20 cellular contexts compared by ENCODE assay signal in genomic region chr12:43540474-43540873, GRCh38. TPM values are rescaled to one million over a fixed set of nuclear protein-coding genes. Genes with fewer than 3 reads are reported as not detected.
"Had no signal": no experiment of that assay in that cellular context is flagged by ENCODE, and none has a peak within 500 bp of the region (broad histone marks: within the 10 kb centered on the region; RNA-seq: fewer than 3 reads in every experiment).

No MANE protein-coding gene starts in this region.

- H3K27me3 Mint-ChIP-seq: central memory CD8-positive, alpha-beta T cell; stimulated activated memory B cell treated with anti-CD40 and anti-IgM and Interleukin-4, amounts not matched to agents 10 μg/mL and 1 μg/mL and 100 μg/mL, for 72 hours had no signal

- DNase-seq: activated effector memory CD4-positive, alpha-beta T cell treated with Interleukin-2 at 50 U/mL for 16 hours; amniotic stem cell; body of pancreas; cortex of kidney; effector memory CD4-positive, alpha-beta T cell; left cardiac atrium; lower lobe of right lung; midbrain; natural killer cell; occipital lobe; right lobe of liver; spleen; stimulated activated CD4-positive, alpha-beta T cell treated with anti-CD3 and anti-CD28 coated beads, Interleukin-1b, Interleukin-23, amount 100 ng/mL, for 48 hours; transverse colon had no signal

- H3K9me3 ChIP-seq: lower lobe of right lung, prostate gland, right lobe of liver, transverse colon had no signal

- H3K4me3 ChIP-seq: body of pancreas, lower lobe of right lung, prostate gland, right lobe of liver, spleen, transverse colon had no signal

- H3K36me3 Mint-ChIP-seq: activated naive CD4-positive, alpha-beta T cell treated with anti-CD3 and anti-CD28 coated beads, Interleukin-2, amount 50 U/mL, for 24 hours; natural killer cell; stimulated activated memory B cell treated with anti-CD40 and anti-IgM and Interleukin-4, amounts not matched to agents 10 μg/mL and 1 μg/mL and 100 μg/mL, for 72 hours had no signal

- H3K36me3 ChIP-seq: lower lobe of right lung, prostate gland, right lobe of liver, spleen, transverse colon had no signal

- H3K4me1 ChIP-seq: body of pancreas, lower lobe of right lung, prostate gland, right lobe of liver, spleen, transverse colon had no signal

- H3K4me1 Mint-ChIP-seq: activated naive CD4-positive, alpha-beta T cell treated with anti-CD3 and anti-CD28 coated beads, Interleukin-2, amount 50 U/mL, for 24 hours; central memory CD8-positive, alpha-beta T cell; natural killer cell; stimulated activated memory B cell treated with anti-CD40 and anti-IgM and Interleukin-4, amounts not matched to agents 10 μg/mL and 1 μg/mL and 100 μg/mL, for 72 hours had no signal

- H3K4me3 Mint-ChIP-seq: activated naive CD4-positive, alpha-beta T cell treated with anti-CD3 and anti-CD28 coated beads, Interleukin-2, amount 50 U/mL, for 24 hours; central memory CD8-positive, alpha-beta T cell; natural killer cell; stimulated activated memory B cell treated with anti-CD40 and anti-IgM and Interleukin-4, amounts not matched to agents 10 μg/mL and 1 μg/mL and 100 μg/mL, for 72 hours had no signal

- H3K27ac Mint-ChIP-seq: activated naive CD4-positive, alpha-beta T cell treated with anti-CD3 and anti-CD28 coated beads, Interleukin-2, amount 50 U/mL, for 24 hours; natural killer cell; stimulated activated memory B cell treated with anti-CD40 and anti-IgM and Interleukin-4, amounts not matched to agents 10 μg/mL and 1 μg/mL and 100 μg/mL, for 72 hours had no signal

- H3K27me3 ChIP-seq: body of pancreas, right lobe of liver, spleen, transverse colon had no signal

- ATAC-seq: body of pancreas; left cardiac atrium; lower lobe of right lung; natural killer cell; right lobe of liver; stimulated activated memory B cell treated with anti-CD40 and anti-IgM and Interleukin-4, amounts not matched to agents 10 μg/mL and 1 μg/mL and 100 μg/mL, for 72 hours had no signal

RNA-seq across cellular contexts. Expression of gene ADAMTS20, which starts 11.5 kb away (rescaled TPM):
- total RNA-seq: body of pancreas; left cardiac atrium; lower lobe of right lung; natural killer cell; right lobe of liver; spleen; subcutaneous adipose tissue; T-helper 1 cell treated with Interleukin-12 subunit alpha and Interleukin-12 subunit beta and Interleukin-4 antibody, amounts not matched to agents 30 ng/mL and 1 ng/mL, for 36 hours; transverse colon had no signal
